Comparison of ENCODE assay signal across 18 cellular contexts in genomic region chr20:49074521-49074920, GRCh38.
"Had no signal": no experiment of that assay in that cellular context is flagged by ENCODE, and none has a peak within 500 bp of the region (broad histone marks: within the 10 kb centered on the region; RNA-seq: fewer than 3 reads in every experiment).

No MANE protein-coding gene starts in this region.

- H3K27me3 ChIP-seq: ascending aorta, breast epithelium, gastrocnemius medialis, left lung, tibial artery had no signal

- FAIRE-seq: urothelium cell line had no signal

- H3K4me1 ChIP-seq: ascending aorta, breast epithelium, gastrocnemius medialis, left lung, tibial artery had no signal

- H3K4me1 Mint-ChIP-seq: neural crest cell had no signal

- H3K27ac ChIP-seq: ascending aorta, breast epithelium, gastrocnemius medialis, left lung, tibial artery, WERI-Rb-1 had no signal

- H3K4me3 ChIP-seq: ascending aorta, breast epithelium, gastrocnemius medialis, left lung, tibial artery had no signal

- H3K9me3 Mint-ChIP-seq: activated T-cell treated with anti-CD3 and anti-CD28 coated beads, Interleukin-2, amount 50 U/mL, for 4 hours; neural crest cell had no signal

- DNase-seq: activated CD4-positive, alpha-beta T cell treated with anti-CD3 and anti-CD28 coated beads for 1 hour; activated gamma-delta T cell treated with Interleukin-2 at 50 U/mL for 16 hours; activated T-cell treated with anti-CD3 and anti-CD28 coated beads, Interleukin-2, amount 50 U/mL, for 4 hours; effector CD4-positive, alpha-beta T cell; gastrocnemius medialis; head of caudate nucleus; left lung; midbrain; stimulated activated naive CD4-positive, alpha-beta T cell; substantia nigra; SW 1271; tibial artery; WERI-Rb-1 had no signal

- ATAC-seq: activated T-cell treated with anti-CD3 and anti-CD28 coated beads, Interleukin-2, amount 50 U/mL, for 4 hours; esophagus mucosa; gastrocnemius medialis; left lung had no signal

- H3K4me3 Mint-ChIP-seq: activated T-cell treated with anti-CD3 and anti-CD28 coated beads, Interleukin-2, amount 50 U/mL, for 4 hours; neural crest cell had no signal

- H3K36me3 ChIP-seq: breast epithelium had no signal

- H3K9me3 ChIP-seq: ascending aorta, breast epithelium, gastrocnemius medialis, left lung, tibial artery had no signal
